19 cellular contexts compared by ENCODE assay signal in the genomic region with DNA sequence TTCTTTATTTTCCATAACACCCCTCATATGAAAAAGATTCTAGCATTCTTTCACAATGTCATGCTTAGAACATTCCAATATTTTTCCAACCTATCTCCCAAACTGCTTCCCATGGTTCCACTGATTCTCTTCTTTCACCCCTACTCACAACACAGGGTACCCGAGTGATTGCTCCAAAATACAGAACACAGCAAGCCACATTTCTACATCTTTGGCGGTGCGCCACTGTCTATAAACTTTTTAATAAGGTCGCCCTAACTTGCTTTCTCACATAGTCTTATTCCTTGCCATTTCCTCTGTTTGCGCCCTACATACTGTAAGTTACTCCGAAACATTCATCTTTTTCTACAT.
DNase-seq lines count a peak whose midpoint lies in the region; ATAC-seq lines count a peak whose summit lies in the region.
"Had no signal": no experiment of that assay in that cellular context is flagged by ENCODE, and none has a peak within 500 bp of the region (broad histone marks: within the 10 kb centered on the region; RNA-seq: fewer than 3 reads in every experiment).

No MANE protein-coding gene starts in this region.

- intact Hi-C loops in activated naive CD4-positive, alpha-beta T cell treated with anti-CD3 and anti-CD28 coated beads for 36 hours (cut with micrococcal nuclease), result loop anchor here (1.0 kb wide), 8 partner anchors 23 to 209 kb away; no protein-coding TSS in a partner anchor

- ATAC-seq in T-helper 17 cell, result no peak
- no peak for ATAC-seq in stimulated activated naive CD8-positive, alpha-beta T cell treated with anti-CD3 and anti-CD28 coated beads, Interleukin-15, amount 100 ng/mL, for 72 hours

- CTCF ChIA-PET in activated naive CD4-positive, alpha-beta T cell treated with anti-CD3 and anti-CD28 coated beads for 36 hours (lab: Charles Lee), result interaction anchor here (0.8 to 1.7 kb wide), 5 partner anchors 14 to 64 kb away, joined by 3 to 5 read pairs (median 3); no protein-coding TSS in a partner anchor

- DNase-seq in activated naive CD4-positive, alpha-beta T cell treated with anti-CD3 and anti-CD28 coated beads for 36 hours, result no peak
- no peak for DNase-seq in activated naive CD4-positive, alpha-beta T cell treated with Interleukin-2 at 50 U/mL for 16 hours
- DNase-seq in T-helper 17 cell (no peak), epithelial cell of prostate (ENCODE audit: low read depth, low spot score) (no peak), RPMI8226 (no peak), HCEC 1CT (no peak)
- DNase-seq in stimulated activated naive CD8-positive, alpha-beta T cell treated with anti-CD3 and anti-CD28 coated beads, Interleukin-15, amount 100 ng/mL, for 72 hours, result no peak
- DNase-seq in activated effector memory CD4-positive, alpha-beta T cell treated with anti-CD3 and anti-CD28 coated beads, Interleukin-2, amount 50 U/mL, for 16 hours, result no peak
- DNase-seq: amygdala; cerebellar nuclear complex; DMS79; hippocampal formation; kidney; NCI-H526; stimulated activated CD4-positive, alpha-beta T cell treated with anti-CD3 and anti-CD28 coated beads, Interleukin-12 subunit alpha, Interleukin-12 subunit beta, amount 100 ng/mL, for 4 hours had no signal

- H3K4me3 Mint-ChIP-seq in activated naive CD4-positive, alpha-beta T cell treated with anti-CD3 and anti-CD28 coated beads for 36 hours, result no peak overlapping the region
- H3K4me3 Mint-ChIP-seq in T-helper 17 cell, result peak overlapping the region; percentile 10
- H3K4me3 Mint-ChIP-seq in stimulated activated naive CD8-positive, alpha-beta T cell treated with anti-CD3 and anti-CD28 coated beads, Interleukin-15, amount 100 ng/mL, for 72 hours, result peak overlapping the region; percentile 2 to 37
- H3K4me3 Mint-ChIP-seq: CD14-positive monocyte, memory B cell, neural crest cell had no signal

- H3K9me3 Mint-ChIP-seq in activated naive CD4-positive, alpha-beta T cell treated with anti-CD3 and anti-CD28 coated beads for 36 hours, result no peaks in the 10 kb centered on the region
- peaks cover 8 to 9% of the 10 kb centered on the region in 2 donors for H3K9me3 Mint-ChIP-seq in stimulated activated naive CD8-positive, alpha-beta T cell treated with anti-CD3 and anti-CD28 coated beads, Interleukin-15, amount 100 ng/mL, for 72 hours
- H3K9me3 Mint-ChIP-seq: memory B cell, neural crest cell had no signal

- H3K36me3 Mint-ChIP-seq in activated naive CD4-positive, alpha-beta T cell treated with anti-CD3 and anti-CD28 coated beads for 36 hours (ENCODE audit: low read depth), result no peaks in the 10 kb centered on the region
- H3K36me3 Mint-ChIP-seq in T-helper 17 cell (ENCODE audit: low read depth), result no peaks in the 10 kb centered on the region
- H3K36me3 Mint-ChIP-seq: CD14-positive monocyte, memory B cell had no signal

- peak overlapping the region; percentile 54 for H3K27ac ChIP-seq in epithelial cell of prostate
- H3K27ac ChIP-seq: tibial nerve had no signal

- H3K4me1 Mint-ChIP-seq in activated naive CD4-positive, alpha-beta T cell treated with anti-CD3 and anti-CD28 coated beads for 36 hours (ENCODE audit: low read depth), result peaks cover 37% of the 10 kb centered on the region
- peaks cover 34% of the 10 kb centered on the region for H3K4me1 Mint-ChIP-seq in T-helper 17 cell
- peaks cover 61% of the 10 kb centered on the region for H3K4me1 Mint-ChIP-seq in stimulated activated naive CD8-positive, alpha-beta T cell treated with anti-CD3 and anti-CD28 coated beads, Interleukin-15, amount 100 ng/mL, for 72 hours
- H3K4me1 Mint-ChIP-seq: memory B cell had no signal

- peak overlapping the region; percentile 20 for H3K27ac Mint-ChIP-seq in activated naive CD4-positive, alpha-beta T cell treated with anti-CD3 and anti-CD28 coated beads for 36 hours
- H3K27ac Mint-ChIP-seq in T-helper 17 cell, result peak overlapping the region; percentile 49
- peak overlapping the region in 1 of 2 donors; percentile 74 for H3K27ac Mint-ChIP-seq in stimulated activated naive CD8-positive, alpha-beta T cell treated with anti-CD3 and anti-CD28 coated beads, Interleukin-15, amount 100 ng/mL, for 72 hours
- H3K27ac Mint-ChIP-seq: CD14-positive monocyte, memory B cell had no signal

- H3K9me3 ChIP-seq in T-helper 17 cell (ENCODE audit: control insufficient read depth, low read length, poor library complexity, severe bottlenecking), result no peaks in the 10 kb centered on the region
- H3K9me3 ChIP-seq: tibial nerve had no signal

- no peaks in the 10 kb centered on the region for H3K27me3 Mint-ChIP-seq in activated naive CD4-positive, alpha-beta T cell treated with anti-CD3 and anti-CD28 coated beads for 36 hours (ENCODE audit: low read depth)
- H3K27me3 Mint-ChIP-seq in T-helper 17 cell, result no peaks in the 10 kb centered on the region
- no peaks in the 10 kb centered on the region for H3K27me3 Mint-ChIP-seq in stimulated activated naive CD8-positive, alpha-beta T cell treated with anti-CD3 and anti-CD28 coated beads, Interleukin-15, amount 100 ng/mL, for 72 hours
- H3K27me3 Mint-ChIP-seq: memory B cell had no signal
